In the genomic region with DNA sequence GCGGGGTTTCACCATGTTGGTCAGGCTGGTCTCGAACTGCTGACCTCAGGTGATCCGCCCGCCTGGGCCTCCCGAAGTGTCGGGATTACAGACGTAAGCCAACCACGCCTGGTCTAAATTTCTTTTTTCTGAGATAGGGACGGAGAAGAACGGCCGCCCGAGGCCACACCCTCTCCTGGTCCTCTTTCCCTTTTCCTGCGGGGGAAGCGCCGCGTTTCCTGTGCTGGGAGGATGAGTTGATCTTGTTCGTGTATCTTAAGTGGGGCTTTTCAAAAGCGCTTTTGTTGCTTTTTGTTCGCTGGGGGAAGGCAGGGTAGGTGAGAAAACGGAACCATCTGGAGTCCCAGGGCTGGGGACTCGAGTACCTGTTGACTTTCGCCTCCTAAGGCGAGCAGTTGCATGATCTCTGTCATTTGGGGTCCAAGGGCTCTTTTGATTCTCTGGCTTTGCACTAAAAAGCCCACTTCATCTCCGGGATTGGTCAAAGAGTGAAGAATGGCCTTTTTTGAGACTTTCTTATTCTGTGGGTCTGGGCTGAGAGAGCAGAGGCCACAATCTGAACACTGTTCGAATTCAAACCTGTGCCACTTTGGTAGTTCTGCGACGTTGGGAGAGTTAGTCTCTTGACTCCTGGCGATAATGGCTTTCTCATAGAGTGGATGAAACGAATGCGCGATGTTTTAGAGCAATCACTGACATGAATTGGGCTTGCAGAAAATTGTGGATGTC, we compare ENCODE assay signal across 9 cellular contexts. TPM values are rescaled to one million over a fixed set of nuclear protein-coding genes. Genes with fewer than 3 reads are reported as not detected.
DNase-seq lines count a peak whose midpoint lies in the region; ATAC-seq and TF ChIP-seq lines count a peak whose summit lies in the region.
"Had no signal": no experiment of that assay in that cellular context is flagged by ENCODE, and none has a peak within 500 bp of the region (broad histone marks: within the 10 kb centered on the region; RNA-seq: fewer than 3 reads in every experiment).

No MANE protein-coding gene starts in this region.

- peaks cover 0 to 42% of the 10 kb centered on the region in 2 donors for H3K4me1 ChIP-seq in right atrium auricular region

- intact Hi-C loops in sciatic nerve (cut with DNase I), result no loop called here

- no peaks in the 10 kb centered on the region for H3K9me3 ChIP-seq in right atrium auricular region

- no peaks in the 10 kb centered on the region for H3K27me3 ChIP-seq in right atrium auricular region

- peaks cover 38% of the 10 kb centered on the region for H3K36me3 ChIP-seq in right atrium auricular region

- ATAC-seq in sciatic nerve, result no peak
- no peak for ATAC-seq in HG03469 (IDR thresholded peaks at IDR 0.05; ENCODE audit: unreplicated experiment)
- no peak for ATAC-seq in HG03045 (IDR thresholded peaks at IDR 0.05; ENCODE audit: unreplicated experiment)

- peak overlapping the region; percentile 97 to 100 for H3K27ac ChIP-seq in right atrium auricular region

- DNase-seq in COLO668 (lab: John Stamatoyannopoulos, UW; ENCODE audit: unreplicated experiment), result peak; percentile 37
- peak; percentile 48 for DNase-seq in MV-4-11 (lab: John Stamatoyannopoulos, UW)
- peak; percentile 28 for DNase-seq in activated naive CD4-positive, alpha-beta T cell treated with anti-CD3 and anti-CD28 coated beads, Interleukin-2, amount 50 U/mL, for 16 hours
- DNase-seq in right atrium auricular region (ENCODE audit: low spot score), result peak; percentile 63
- peak; percentile 70 for DNase-seq in sciatic nerve (ENCODE audit: low spot score)
- DNase-seq in NOMO-1 treated with dmso at 0.1 percent for 144 hours (lab: John Stamatoyannopoulos, UW; ENCODE audit: unreplicated experiment), result no peak

- no peak for TF ChIP-seq CTCF in right atrium auricular region (IDR thresholded peaks at IDR 0.05)

- H3K4me3 ChIP-seq in right atrium auricular region, result peak overlapping the region; percentile 94 to 99

RNA-seq across cellular contexts. Expression of a gene that starts 1.3 kb away (rescaled TPM):
- total RNA-seq in right atrium auricular region (10 to 100 TPM; 16.9 to 34.3 TPM), sciatic nerve (259 TPM)

RNA-seq across cellular contexts. Expression of a gene that starts 21.3 kb away (rescaled TPM):
- total RNA-seq in right atrium auricular region (10 to 100 TPM in 1 of 2 donors, 1 to 10 TPM in 1; 7.9 to 13.8 TPM), sciatic nerve (20.3 TPM)
- total RNA-seq: NCI-H460 had no signal

RNA-seq across cellular contexts. Expression of a gene that starts 31.4 kb away (rescaled TPM):
- total RNA-seq in right atrium auricular region (1 to 10 TPM; 1.3 to 1.9 TPM), sciatic nerve (4.3 TPM)
- total RNA-seq: NCI-H460 had no signal

RNA-seq across cellular contexts. Expression of a gene that starts 32.7 kb away (rescaled TPM):
- under 1 TPM; 0.04 to 0.11 TPM for total RNA-seq in right atrium auricular region
- 0.40 TPM for total RNA-seq in sciatic nerve

RNA-seq across cellular contexts. Expression of a gene that starts 35.7 kb away (rescaled TPM):
- total RNA-seq in right atrium auricular region (not detected), sciatic nerve (not detected)
- total RNA-seq: NCI-H460 had no signal
